ENCODE assay signal across 1 cellular context in the genomic region with DNA sequence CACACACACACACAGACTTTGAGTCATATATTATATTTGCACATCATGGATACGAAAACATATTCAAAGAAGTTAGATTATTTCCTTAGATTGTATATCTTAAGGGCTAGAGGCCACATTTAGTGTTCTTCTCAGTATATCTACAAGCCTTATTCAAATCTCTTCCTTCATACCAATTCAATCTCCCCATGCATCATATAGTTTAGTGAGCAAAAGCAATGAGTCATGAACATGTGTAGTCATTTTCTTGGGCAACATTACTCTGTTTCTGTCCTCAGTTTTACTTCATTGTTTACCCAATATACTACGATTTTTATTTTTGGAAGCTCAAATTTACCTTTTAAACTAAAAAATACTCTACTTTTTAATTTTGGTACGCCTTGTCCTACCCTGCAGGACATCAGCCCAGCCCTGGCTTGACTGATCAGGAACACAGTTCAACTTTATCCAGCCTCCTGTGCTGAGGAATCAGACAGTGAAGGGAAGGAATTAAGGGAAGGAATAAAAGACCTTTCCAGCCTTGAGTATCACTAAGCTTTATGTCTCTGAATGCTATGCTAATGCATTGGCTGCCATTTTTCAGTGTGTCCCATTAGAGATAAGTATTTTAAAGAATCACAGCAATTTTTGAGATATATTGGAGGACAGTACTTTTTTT.
TF ChIP-seq lines count a peak whose summit lies in the region.

No MANE protein-coding gene starts in this region.

TF ChIP-seq in H1, 55 proteins besides CTCF, POLR2A, EP300 and RAD21:
- TF ChIP-seq RFX5 (IDR thresholded peaks at IDR 0.05; ENCODE audit: borderline replicate concordance, low read depth, low read length): no peak
- no peak for TF ChIP-seq BCL11A (IDR thresholded peaks at IDR 0.05; ENCODE audit: low read depth in 2 of 2, low read length in 2 of 2)
- TF ChIP-seq TBP (IDR thresholded peaks at IDR 0.05; ENCODE audit: low read depth, low read length): no peak
- no peak for TF ChIP-seq SIRT6 (IDR thresholded peaks at IDR 0.05; ENCODE audit: low read length)
- no peak for TF ChIP-seq CEBPB (IDR thresholded peaks at IDR 0.05; ENCODE audit: low read depth, low read length)
- no peak for TF ChIP-seq CHD1 (IDR thresholded peaks at IDR 0.05; ENCODE audit: low read depth, low read length)
- no peak for TF ChIP-seq CREB1 (IDR thresholded peaks at IDR 0.05)
- TF ChIP-seq CHD2 (IDR thresholded peaks at IDR 0.05; ENCODE audit: low read length): no peak
